In genomic region chr5:17426104-17426739, GRCh38 we compare ENCODE assay signal across 14 cellular contexts.
DNase-seq lines count a peak whose midpoint lies in the region; ATAC-seq, FAIRE-seq and TF ChIP-seq lines count a peak whose summit lies in the region.
"Had no signal": no experiment of that assay in that cellular context is flagged by ENCODE, and none has a peak within 500 bp of the region (broad histone marks: within the 10 kb centered on the region; RNA-seq: fewer than 3 reads in every experiment).

No MANE protein-coding gene starts in this region.

- H3K4me1 ChIP-seq in KMS-11 (ENCODE audit: low read depth, poor library complexity, severe bottlenecking): peaks cover 24% of the 10 kb centered on the region

- peak overlapping the region; percentile 53 for H3K4me2 ChIP-seq in KMS-11

- DNase-seq in GM12892 (ENCODE audit: insufficient read length) (no peak), NCI-H526 treated with DMSO at 0.1 percent for 48 hours (lab: John Stamatoyannopoulos, UW) (no peak), foreskin fibroblast (no peak), erythroblast (lab: John Stamatoyannopoulos, UW) (no peak), SKM-1 (lab: John Stamatoyannopoulos, UW; ENCODE audit: unreplicated experiment) (no peak)
- DNase-seq: activated CD4-positive, alpha-beta T cell treated with anti-CD3 and anti-CD28 coated beads, Interleukin-2, amount 10 ng/mL, durations not matched to agents 24 days and 14 days; activated naive CD8-positive, alpha-beta T cell treated with anti-CD3 and anti-CD28 coated beads, Interleukin-2, amount 10 ng/mL, durations not matched to agents 7 days and 5 days; effector memory CD8-positive, alpha-beta T cell; hippocampal formation; SIG-M5; stimulated activated CD8-positive, alpha-beta memory T cell treated with anti-CD3 and anti-CD28 coated beads, Interleukin-4, amount 100 ng/mL, for 48 hours had no signal

- H3K79me2 ChIP-seq in KMS-11 (ENCODE audit: insufficient read depth, low read depth): no peaks in the 10 kb centered on the region

- H3K27ac ChIP-seq in KMS-11: no peak overlapping the region

- H2AFZ ChIP-seq in KMS-11 (ENCODE audit: low read depth): no peak overlapping the region

- peak; percentile 56 for FAIRE-seq in GM12892 (lab: Jason Lieb, UNC)

- H3K27me3 ChIP-seq in KMS-11 (ENCODE audit: insufficient read depth, low read depth): no peaks in the 10 kb centered on the region

- TF ChIP-seq CTCF in KMS-11 (conservative IDR thresholded peaks at IDR 0.05; ENCODE audit: low read depth, low read length) (no peak), foreskin fibroblast (IDR thresholded peaks at IDR 0.05; ENCODE audit: low read depth, low read length) (no peak)

- no peaks in the 10 kb centered on the region for H4K20me1 ChIP-seq in KMS-11 (ENCODE audit: insufficient read depth)

- no peak overlapping the region for H3K9ac ChIP-seq in KMS-11

- TF ChIP-seq POLR2A in GM12892 (IDR thresholded peaks at IDR 0.05; ENCODE audit: low read depth, low read length) (no peak), erythroblast (IDR thresholded peaks at IDR 0.05; ENCODE audit: low read length) (no peak)

- H3K4me3 ChIP-seq in KMS-11 (IDR thresholded peaks at IDR 0.05; ENCODE audit: insufficient read depth, low read depth, low read length) (no peak overlapping the region), foreskin fibroblast (ENCODE audit: low read depth in 1 of 2, low read length in 2 of 2) (no peak overlapping the region)

- ATAC-seq in GM19438 (IDR thresholded peaks at IDR 0.05; ENCODE audit: low read depth, unreplicated experiment) (peak; percentile 91), HG02885 (IDR thresholded peaks at IDR 0.05; ENCODE audit: poor library complexity, unreplicated experiment) (peak; percentile 87)
- ATAC-seq: effector memory CD8-positive, alpha-beta T cell had no signal

- H3K36me3 ChIP-seq in KMS-11 (ENCODE audit: insufficient read depth): no peaks in the 10 kb centered on the region
